In the genomic region with DNA sequence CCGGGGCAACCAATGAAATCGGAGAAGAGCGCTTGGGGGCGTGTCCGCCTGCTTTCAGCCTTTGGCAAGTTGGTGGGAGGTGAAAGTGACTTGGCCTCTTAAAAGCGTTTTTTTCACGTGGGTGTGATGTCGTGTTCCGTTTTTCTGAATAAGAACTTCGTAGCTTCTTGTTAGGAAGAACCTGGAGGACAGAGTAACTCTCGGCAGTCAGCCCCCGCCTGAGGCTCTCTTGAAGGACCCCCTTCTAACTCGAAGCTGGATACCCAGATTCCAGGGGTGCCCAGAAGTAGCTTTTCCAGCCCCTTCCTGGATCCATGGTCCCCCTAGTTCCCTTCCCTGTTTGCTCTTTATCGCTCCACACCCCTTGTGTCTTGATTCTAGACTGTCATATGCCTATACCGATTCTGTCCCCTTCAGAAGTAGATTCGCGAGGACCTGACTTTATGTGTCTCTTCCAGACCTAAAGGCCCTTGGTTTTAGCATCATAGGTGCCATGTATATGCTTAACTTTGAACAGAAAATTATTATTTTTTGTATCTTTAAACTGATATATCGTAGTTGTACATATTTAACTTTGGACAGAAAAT, we compare ENCODE assay signal across 8 cellular contexts.
DNase-seq lines count a peak whose midpoint lies in the region; ATAC-seq and TF ChIP-seq lines count a peak whose summit lies in the region.

No MANE protein-coding gene starts in this region.

- no peaks in the 10 kb centered on the region for H3K9me3 ChIP-seq in neutrophil

- H3K27me3 ChIP-seq in neutrophil: no peaks in the 10 kb centered on the region

- H3K36me3 ChIP-seq in neutrophil: no peaks in the 10 kb centered on the region

- H3K4me3 ChIP-seq in GM12865 (ENCODE audit: low read depth, low read length): peak overlapping the region; percentile 82
- H3K4me3 ChIP-seq in neutrophil (ENCODE audit: low read depth in 1 of 2, low read length in 1 of 2): peak overlapping the region; percentile 65 to 68

- CTCF ChIA-PET in RWPE1 (lab: Yijun Ruan, JAX): no interaction called here

- TF ChIP-seq CTCF in GM12865 (IDR thresholded peaks at IDR 0.05; ENCODE audit: insufficient read depth, low read depth, low read length, missing control alignments) (no peak), RWPE1 (conservative IDR thresholded peaks at IDR 0.05; ENCODE audit: low read depth) (no peak), neutrophil (IDR thresholded peaks at IDR 0.05) (no peak)

- peaks cover 32 to 35% of the 10 kb centered on the region in 2 experiments for H3K4me1 ChIP-seq in neutrophil (ENCODE audit: control insufficient read depth in 1 of 2, insufficient read depth in 1 of 2, low read depth in 1 of 2, low read length in 1 of 2)

- H3K27ac ChIP-seq in RWPE1 (peak overlapping the region; percentile 89), neutrophil (peak overlapping the region; percentile 95)

- POLR2A ChIA-PET in RWPE1 (lab: Yijun Ruan, JAX; ENCODE audit: low non-redundant PET): no interaction called here

- TF ChIP-seq POLR2A in erythroblast (IDR thresholded peaks at IDR 0.05; ENCODE audit: low read length): peak; percentile 45

- DNase-seq in GM12865 (ENCODE audit: low read depth) (no peak), RWPE1 (ENCODE audit: low spot score) (no peak), erythroblast (lab: John Stamatoyannopoulos, UW) (no peak), NCI-H1436 treated with DMSO at 0.1 percent for 48 hours (lab: John Stamatoyannopoulos, UW) (no peak), NCI-H510A (lab: John Stamatoyannopoulos, UW) (no peak), putamen (ENCODE audit: low spot score) (no peak)

- no peak for ATAC-seq in GM21528 (IDR thresholded peaks at IDR 0.05; ENCODE audit: low FRiP score, unreplicated experiment)
